In genomic region chr7:107892367-107892741, GRCh38 we compare ENCODE assay signal across 8 cellular contexts. TPM values are rescaled to one million over a fixed set of nuclear protein-coding genes. Genes with fewer than 3 reads are reported as not detected.
DNase-seq lines count a peak whose midpoint lies in the region; ATAC-seq and TF ChIP-seq lines count a peak whose summit lies in the region.
"Not testable (repeated sequence)": the region's sequence is repeated elsewhere in the genome, so short reads cannot be mapped to it uniquely, and the experiment has no call there.

No MANE protein-coding gene starts in this region.

- H3K36me3 ChIP-seq in HEK293 (ENCODE audit: control insufficient read depth in 2 of 2, insufficient read depth in 1 of 2, low read length in 2 of 2): peaks cover 0 to 41% of the 10 kb centered on the region in 2 experiments
- peaks cover 36% of the 10 kb centered on the region for H3K36me3 ChIP-seq in SJCRH30
- H3K36me3 ChIP-seq in effector memory CD4-positive, alpha-beta T cell (ENCODE audit: control insufficient read depth, insufficient read depth, low read length): peaks cover 11% of the 10 kb centered on the region
- H3K36me3 ChIP-seq in hepatocyte (replicated peaks; ENCODE audit: insufficient read depth, low read depth): not testable (repeated sequence)

- CTCF ChIA-PET in AG04450 (lab: Charles Lee): interaction anchor here (2.2 kb wide), 1 partner anchor 13 kb away, joined by 7 read pairs; no protein-coding TSS in a partner anchor
- CTCF ChIA-PET in HEK293 (lab: Yijun Ruan, JAX): interaction anchor here (0.8 kb wide), 1 partner anchor 18 kb away, joined by 3 read pairs; no protein-coding TSS in a partner anchor

- peak overlapping the region; percentile 98 for H3K4me3 Mint-ChIP-seq in activated naive CD4-positive, alpha-beta T cell treated with anti-CD3 and anti-CD28 coated beads, Interleukin-2, amount 50 U/mL, for 24 hours
- H3K4me3 Mint-ChIP-seq in natural killer cell: peak overlapping the region; percentile 97
- peak overlapping the region; percentile 90 for H3K4me3 Mint-ChIP-seq in stimulated activated memory B cell treated with anti-CD40 and anti-IgM and Interleukin-4, amounts not matched to agents 10 μg/mL and 1 μg/mL and 100 μg/mL, for 72 hours

- not testable (repeated sequence) for ATAC-seq in natural killer cell; stimulated activated memory B cell treated with anti-CD40 and anti-IgM and Interleukin-4, amounts not matched to agents 10 μg/mL and 1 μg/mL and 100 μg/mL, for 72 hours

- H3K9me2 ChIP-seq in hepatocyte (replicated peaks; ENCODE audit: insufficient read depth): not testable (repeated sequence)

- POLR2A ChIA-PET in AG04450 (lab: Yijun Ruan, JAX); HEK293 (lab: Yijun Ruan, JAX): not testable (repeated sequence)

- H3K27me3 ChIP-seq in AG04450 (ENCODE audit: control insufficient read depth, insufficient read depth, low read length); SJCRH30; effector memory CD4-positive, alpha-beta T cell (replicated peaks; ENCODE audit: control insufficient read depth, insufficient read depth, low read length, poor library complexity, severe bottlenecking); hepatocyte: not testable (repeated sequence)

- H3K9me3 Mint-ChIP-seq in activated naive CD4-positive, alpha-beta T cell treated with anti-CD3 and anti-CD28 coated beads, Interleukin-2, amount 50 U/mL, for 24 hours; natural killer cell; stimulated activated memory B cell treated with anti-CD40 and anti-IgM and Interleukin-4, amounts not matched to agents 10 μg/mL and 1 μg/mL and 100 μg/mL, for 72 hours: not testable (repeated sequence)

- H3K9me3 ChIP-seq in AG04450 (ENCODE audit: control insufficient read depth, insufficient read depth, low read length); HEK293 (ENCODE audit: control insufficient read depth, insufficient read depth, low read depth, low read length); SJCRH30 (replicated peaks); effector memory CD4-positive, alpha-beta T cell (ENCODE audit: control insufficient read depth, low read length); hepatocyte (ENCODE audit: low read depth): not testable (repeated sequence)

- not testable (repeated sequence) for TF ChIP-seq CTCF in AG04450 (IDR thresholded peaks at IDR 0.05; ENCODE audit: low read depth, low read length); HEK293 (tag by site-specific recombination; IDR thresholded peaks at IDR 0.05); hepatocyte (IDR thresholded peaks at IDR 0.05; ENCODE audit: poor library complexity); natural killer cell (IDR thresholded peaks at IDR 0.05)

- WGBS in hepatocyte (ENCODE audit: low lambda C conversion rate, missing lambda C conversion rate): 93% methylated on average over 8 of the region's 8 CpGs

- H3K4me2 ChIP-seq in hepatocyte: peak overlapping the region; percentile 95

- H3K27ac ChIP-seq in AG04450 (ENCODE audit: low read depth, low read length); HEK293 (ENCODE audit: extremely low read depth, low read depth, low read length); SJCRH30: not testable (repeated sequence)
- H3K27ac ChIP-seq in effector memory CD4-positive, alpha-beta T cell (ENCODE audit: insufficient read depth, low read length, poor library complexity, severe bottlenecking): peak overlapping the region; percentile 93
- peak overlapping the region; percentile 95 for H3K27ac ChIP-seq in hepatocyte

- H3K27me3 Mint-ChIP-seq in activated naive CD4-positive, alpha-beta T cell treated with anti-CD3 and anti-CD28 coated beads, Interleukin-2, amount 50 U/mL, for 24 hours; natural killer cell (ENCODE audit: low read depth in 2 of 2); stimulated activated memory B cell treated with anti-CD40 and anti-IgM and Interleukin-4, amounts not matched to agents 10 μg/mL and 1 μg/mL and 100 μg/mL, for 72 hours: not testable (repeated sequence)

- not testable (repeated sequence) for H3K4me1 ChIP-seq in HEK293 (ENCODE audit: control insufficient read depth, insufficient read depth, low read length); SJCRH30
- peaks cover 14% of the 10 kb centered on the region for H3K4me1 ChIP-seq in effector memory CD4-positive, alpha-beta T cell (ENCODE audit: control insufficient read depth, insufficient read depth, low read length, poor library complexity, severe bottlenecking)
- H3K4me1 ChIP-seq in hepatocyte (ENCODE audit: insufficient read depth): peaks cover 23% of the 10 kb centered on the region

- H3K27ac Mint-ChIP-seq in activated naive CD4-positive, alpha-beta T cell treated with anti-CD3 and anti-CD28 coated beads, Interleukin-2, amount 50 U/mL, for 24 hours: peak overlapping the region; percentile 97
- H3K27ac Mint-ChIP-seq in natural killer cell: peak overlapping the region; percentile 97 to 98
- H3K27ac Mint-ChIP-seq in stimulated activated memory B cell treated with anti-CD40 and anti-IgM and Interleukin-4, amounts not matched to agents 10 μg/mL and 1 μg/mL and 100 μg/mL, for 72 hours: not testable (repeated sequence)

- H2AFZ ChIP-seq in hepatocyte: not testable (repeated sequence)

- H3K4me3 ChIP-seq in AG04450 (ENCODE audit: low read depth, low read length): peak overlapping the region; percentile 90
- not testable (repeated sequence) for H3K4me3 ChIP-seq in HEK293 (ENCODE audit: low read depth, low read length)
- peak overlapping the region; percentile 80 for H3K4me3 ChIP-seq in SJCRH30
- peak overlapping the region; percentile 77 for H3K4me3 ChIP-seq in effector memory CD4-positive, alpha-beta T cell (ENCODE audit: insufficient read depth, low read depth, low read length, poor library complexity, severe bottlenecking)
- peak overlapping the region; percentile 32 for H3K4me3 ChIP-seq in hepatocyte

- intact Hi-C loops in natural killer cell (cut with micrococcal nuclease): loop anchor here (5.0 to 10.0 kb wide), 2 partner anchors 308 to 725 kb away; partner anchors contain the start of genes BCAP29 and HBP1

- H4K20me1 ChIP-seq in hepatocyte (ENCODE audit: insufficient read depth, poor library complexity, severe bottlenecking): peaks cover 43% of the 10 kb centered on the region

- peaks cover 62% of the 10 kb centered on the region for H3K4me1 Mint-ChIP-seq in activated naive CD4-positive, alpha-beta T cell treated with anti-CD3 and anti-CD28 coated beads, Interleukin-2, amount 50 U/mL, for 24 hours
- H3K4me1 Mint-ChIP-seq in natural killer cell: peaks cover 56 to 62% of the 10 kb centered on the region in 2 donors
- peaks cover 47% of the 10 kb centered on the region for H3K4me1 Mint-ChIP-seq in stimulated activated memory B cell treated with anti-CD40 and anti-IgM and Interleukin-4, amounts not matched to agents 10 μg/mL and 1 μg/mL and 100 μg/mL, for 72 hours

- peaks cover 61% of the 10 kb centered on the region for H3K79me2 ChIP-seq in hepatocyte

- H3K36me3 Mint-ChIP-seq in activated naive CD4-positive, alpha-beta T cell treated with anti-CD3 and anti-CD28 coated beads, Interleukin-2, amount 50 U/mL, for 24 hours: peaks cover 11% of the 10 kb centered on the region
- not testable (repeated sequence) for H3K36me3 Mint-ChIP-seq in natural killer cell
- peaks cover 28% of the 10 kb centered on the region for H3K36me3 Mint-ChIP-seq in stimulated activated memory B cell treated with anti-CD40 and anti-IgM and Interleukin-4, amounts not matched to agents 10 μg/mL and 1 μg/mL and 100 μg/mL, for 72 hours

- not testable (repeated sequence) for DNase-seq in AG04450 (ENCODE audit: low read depth, low spot score); SJCRH30; effector memory CD4-positive, alpha-beta T cell; hepatocyte (ENCODE audit: low spot score); natural killer cell

TF ChIP-seq in HEK293, 187 proteins besides CTCF, POLR2A, EP300 and RAD21 (continues in another document):
- TF ChIP-seq ZNF623 (tag by site-specific recombination; IDR thresholded peaks at IDR 0.05): peak; percentile 19; the same call in 1 of the 2 replicates
- TF ChIP-seq ZNF266 (tag by site-specific recombination; IDR thresholded peaks at IDR 0.05; ENCODE audit: low read depth): 0 out of 2 replicates have a peak, but pooled peaks have one; percentile 23
- 0 out of 2 replicates have a peak, but pooled peaks have one; percentile 18 for TF ChIP-seq ZNF555 (tag by site-specific recombination; conservative IDR thresholded peaks at IDR 0.05)
- TF ChIP-seq ZNF426 (tag by site-specific recombination; IDR thresholded peaks at IDR 0.05): peak; percentile 43

RNA-seq across cellular contexts. Expression of gene DLD, which starts 1.4 kb away (rescaled TPM):
- 134 and 169 TPM in 2 replicates for polyA plus RNA-seq in AG04450 (2011; rRNA removed)
- 59.5 and 74.6 TPM in 2 replicates for polyA minus RNA-seq in AG04450 (2011; rRNA and poly(A)+ RNA removed)
- 113 and 151 TPM in 2 replicates for total RNA-seq in SJCRH30 (2014; rRNA removed; shearing (Covaris generic))
- total RNA-seq in hepatocyte: 125 and 129 TPM in 2 replicates
- 84.9 and 96.0 TPM in 2 replicates for polyA plus RNA-seq in hepatocyte
- total RNA-seq in natural killer cell: 10 to 100 TPM; 72.2 to 81.4 (median 80.9) TPM
